In the genomic region with DNA sequence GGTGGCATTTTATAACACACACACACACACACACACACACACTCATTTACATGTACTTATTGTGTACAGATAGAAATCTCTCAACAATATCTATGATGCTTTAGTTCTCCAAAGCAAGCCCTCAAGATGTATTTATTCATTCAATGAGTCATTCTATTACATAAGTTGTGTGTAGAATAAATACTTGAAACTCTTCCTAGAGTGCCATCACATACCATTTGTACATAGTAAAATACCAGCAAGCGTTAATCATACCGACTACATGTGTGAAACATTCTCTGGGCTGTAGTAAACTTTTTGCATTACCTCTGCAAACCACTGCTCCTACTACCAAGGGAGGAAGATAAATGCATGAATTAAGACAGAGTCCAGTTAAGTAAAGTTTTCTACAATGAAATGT, we compare ENCODE assay signal across 10 cellular contexts.
"Had no signal": no experiment of that assay in that cellular context is flagged by ENCODE, and none has a peak within 500 bp of the region (broad histone marks: within the 10 kb centered on the region; RNA-seq: fewer than 3 reads in every experiment).

No MANE protein-coding gene starts in this region.

- DNase-seq: activated naive CD4-positive, alpha-beta T cell treated with anti-CD3 and anti-CD28 coated beads, Interleukin-2, amount 50 U/mL, for 16 hours; amniotic stem cell; mesenchymal stem cell; stimulated activated CD4-positive, alpha-beta T cell treated with anti-CD3 and anti-CD28 coated beads, Interleukin-12 subunit alpha, Interleukin-12 subunit beta, amount 100 ng/mL, for 4 hours; stimulated activated naive CD4-positive, alpha-beta T cell treated with Interleukin-2 at 50 U/mL for 16 hours; SW 1271 had no signal

- H3K9me3 ChIP-seq: suprapubic skin had no signal

- H3K27ac ChIP-seq: suprapubic skin had no signal

- H3K36me3 ChIP-seq: suprapubic skin had no signal

- ATAC-seq: activated CD4-positive, CD25-positive, alpha-beta regulatory T cell treated with anti-CD3 and anti-CD28 coated beads, Interleukin-2, amount 50 U/mL, for 24 hours; natural killer cell treated with Interleukin-12 subunit alpha and Interleukin-12 subunit beta and Interleukin-15 and Interleukin-18, amount 100 ng/mL, for 72 hours; sciatic nerve had no signal

- H3K4me1 ChIP-seq: suprapubic skin had no signal

- H3K4me3 ChIP-seq: suprapubic skin had no signal

- H3K27me3 ChIP-seq: suprapubic skin had no signal
